19 cellular contexts compared by ENCODE assay signal in genomic region chr4:11439836-11440235, GRCh38. TPM values are rescaled to one million over a fixed set of nuclear protein-coding genes. Genes with fewer than 3 reads are reported as not detected.
"Had no signal": no experiment of that assay in that cellular context is flagged by ENCODE, and none has a peak within 500 bp of the region (broad histone marks: within the 10 kb centered on the region; RNA-seq: fewer than 3 reads in every experiment).

No MANE protein-coding gene starts in this region.

- H3K9me3 ChIP-seq: gastroesophageal sphincter, mucosa of descending colon, prostate gland, uterus had no signal

- H3K27me3 ChIP-seq: cardiac muscle cell, gastroesophageal sphincter, uterus had no signal

- H3K36me3 ChIP-seq: cardiac muscle cell, gastroesophageal sphincter, prostate gland, uterus had no signal

- DNase-seq: activated CD4-positive, alpha-beta T cell treated with anti-CD3 and anti-CD28 coated beads, Interleukin-2, amount 10 ng/mL, durations not matched to agents 7 days and 5 days; activated CD4-positive, CD25-positive, alpha-beta regulatory T cell; activated CD8-positive, alpha-beta memory T cell treated with anti-CD3 and anti-CD28 coated beads for 24 hours; activated naive CD4-positive, alpha-beta T cell treated with anti-CD3 and anti-CD28 coated beads for 36 hours; effector CD4-positive, alpha-beta T cell; hippocampal formation; kidney glomerular epithelial cell; mucosa of descending colon; natural killer cell; occipital lobe; stimulated activated CD4-positive, alpha-beta T cell treated with anti-CD3 and anti-CD28 coated beads, Interleukin-4, amount 100 ng/mL, for 1 hour; stimulated activated CD8-positive, alpha-beta memory T cell treated with anti-CD3 and anti-CD28 coated beads, Interleukin-4, amount 100 ng/mL, for 48 hours; stimulated activated naive CD8-positive, alpha-beta T cell treated with anti-CD3 and anti-CD28 coated beads, Interleukin-15, amount 100 ng/mL, for 72 hours; uterus had no signal

- H3K4me3 ChIP-seq: cardiac muscle cell, gastroesophageal sphincter, lung, mucosa of descending colon, prostate gland, uterus had no signal

- H3K27ac ChIP-seq: cardiac muscle cell, gastroesophageal sphincter, prostate gland, uterus had no signal

- H3K4me1 ChIP-seq: gastroesophageal sphincter, prostate gland, uterus had no signal

RNA-seq across cellular contexts. Expression of gene HS3ST1, which starts 11.1 kb away (rescaled TPM):
- total RNA-seq: activated CD4-positive, alpha-beta T cell treated with anti-CD3 and anti-CD28 coated beads, Interleukin-2, amount 10 ng/mL, durations not matched to agents 7 days and 5 days; activated naive CD4-positive, alpha-beta T cell treated with anti-CD3 and anti-CD28 coated beads for 36 hours; fibroblast of lung; natural killer cell had no signal
